10 cellular contexts compared by ENCODE assay signal in genomic region chr3:9172851-9173320, GRCh38.
DNase-seq lines count a peak whose midpoint lies in the region; ATAC-seq, FAIRE-seq and TF ChIP-seq lines count a peak whose summit lies in the region.
"Had no signal": no experiment of that assay in that cellular context is flagged by ENCODE, and none has a peak within 500 bp of the region (broad histone marks: within the 10 kb centered on the region; RNA-seq: fewer than 3 reads in every experiment).

No MANE protein-coding gene starts in this region.

- no peak overlapping the region for H3K4me2 ChIP-seq in SK-N-SH

- DNase-seq in cardiac septum (ENCODE audit: low spot score) (peak; percentile 68), Right ventricle myocardium inferior (ENCODE audit: missing footprints) (no peak), SK-N-SH (peak; percentile 68), frontal cortex (ENCODE audit: low spot score in 2 of 2) (peak; percentile 15 to 31), coronary artery (ENCODE audit: low spot score) (no peak), GM13976 (ENCODE audit: low spot score) (no peak)
- DNase-seq in stimulated activated CD4-positive, alpha-beta T cell treated with anti-CD3 and anti-CD28 coated beads, Interleukin-2, amount 100 ng/mL, for 24 hours: no peak
- DNase-seq: foreskin melanocyte, T-cell had no signal

- no peaks in the 10 kb centered on the region for H4K20me1 ChIP-seq in SK-N-SH (ENCODE audit: insufficient read depth)

- no peak overlapping the region for H3K4me3 ChIP-seq in SK-N-SH (ENCODE audit: low read depth in 2 of 2, low read length in 1 of 2)
- no peak overlapping the region for H3K4me3 ChIP-seq in coronary artery

- H3K27me3 ChIP-seq in SK-N-SH (ENCODE audit: insufficient read depth): no peaks in the 10 kb centered on the region

- intact Hi-C loops in cardiac septum (cut with DNase I): no loop called here
- intact Hi-C loops in Right ventricle myocardium inferior (cut with DNase I): no loop called here

- no peak for ATAC-seq in Right ventricle myocardium inferior
- ATAC-seq: T-cell had no signal

- H3F3A ChIP-seq in SK-N-SH (replicated peaks; ENCODE audit: insufficient read depth): no peaks in the 10 kb centered on the region

- H3K27ac ChIP-seq in SK-N-SH (ENCODE audit: low read depth in 2 of 2, low read length in 1 of 2) (no peak overlapping the region; a peak in 1 of 4 replicates), temporal lobe (ENCODE audit: low read depth, low read length) (peak overlapping the region; percentile 11), coronary artery (no peak overlapping the region)

- no peak for TF ChIP-seq EP300 in SK-N-SH (IDR thresholded peaks at IDR 0.05; ENCODE audit: borderline replicate concordance in 1 of 2, low read depth in 1 of 2, low read length in 1 of 2)

- H3K79me2 ChIP-seq in SK-N-SH (ENCODE audit: insufficient read depth): no peaks in the 10 kb centered on the region

- H3K9me2 ChIP-seq in SK-N-SH: no peaks in the 10 kb centered on the region

- POLR2A ChIA-PET in SK-N-SH (lab: Yijun Ruan, JAX): no interaction called here

- WGBS in SK-N-SH (ENCODE audit: low lambda C conversion rate): 64% methylated on average over 11 of the region's 11 CpGs

- CTCF ChIA-PET in SK-N-SH (lab: Yijun Ruan, JAX): interaction anchor here (1.3 to 1.6 kb wide), 3 partner anchors 16 to 22 kb away, joined by 3 to 4 read pairs (median 4); no protein-coding TSS in a partner anchor

- in situ Hi-C loops in GM13976 (cut with MboI; ENCODE audit: low sequenced_read_pairs, unreplicated experiment): no loop called here

- no peaks in the 10 kb centered on the region for H3K36me3 ChIP-seq in SK-N-SH (replicated peaks in 1 of 2; ENCODE audit: control insufficient read depth in 1 of 2, insufficient read depth in 2 of 2, low read length in 1 of 2)

- H3K4me1 ChIP-seq in SK-N-SH (ENCODE audit: control insufficient read depth in 1 of 2, insufficient read depth in 2 of 2, low read depth in 1 of 2, low read length in 1 of 2): peaks cover 0 to 23% of the 10 kb centered on the region in 2 experiments; a peak in 2 of 4 replicates

- no peaks in the 10 kb centered on the region for H3K9me3 ChIP-seq in SK-N-SH

- H3K9ac ChIP-seq in SK-N-SH: no peak overlapping the region

- TF ChIP-seq RAD21 in SK-N-SH (IDR thresholded peaks at IDR 0.05; ENCODE audit: low read length): peak; percentile 23; the same call in 1 of the 2 replicates

- TF ChIP-seq CTCF in SK-N-SH (IDR thresholded peaks at IDR 0.05) (no peak), coronary artery (IDR thresholded peaks at IDR 0.05) (no peak), GM13976 (IDR thresholded peaks at IDR 0.05; ENCODE audit: borderline replicate concordance, control extremely low read depth, extremely low read depth, insufficient read depth, missing control alignments) (no peak)

- FAIRE-seq in frontal cortex (lab: Jason Lieb, UNC): no peak

- no peak overlapping the region for H2AFZ ChIP-seq in SK-N-SH (ENCODE audit: low read depth)

TF ChIP-seq in SK-N-SH, 30 proteins besides CTCF, POLR2A, EP300 and RAD21:
- TF ChIP-seq GABPA (IDR thresholded peaks at IDR 0.05; ENCODE audit: low read depth) (no peak), RXRA (IDR thresholded peaks at IDR 0.05; ENCODE audit: borderline replicate concordance, low read depth) (no peak), MEF2A (IDR thresholded peaks at IDR 0.05; ENCODE audit: borderline replicate concordance, low read depth) (no peak), JUND (IDR thresholded peaks at IDR 0.05) (no peak), USF2 (IDR thresholded peaks at IDR 0.05; ENCODE audit: borderline replicate concordance, low read depth, low read length) (no peak), GATA2 (CRISPR knock-in tag; IDR thresholded peaks at IDR 0.05) (no peak), FOSL2 (IDR thresholded peaks at IDR 0.05; ENCODE audit: borderline replicate concordance, low read depth) (no peak), TAF1 (IDR thresholded peaks at IDR 0.05; ENCODE audit: borderline replicate concordance, low read depth, low read length) (no peak), MAX (IDR thresholded peaks at IDR 0.05; ENCODE audit: low read depth) (no peak), TEAD4 (IDR thresholded peaks at IDR 0.05; ENCODE audit: borderline replicate concordance, insufficient read depth) (no peak), CHD2 (IDR thresholded peaks at IDR 0.05; ENCODE audit: low read length, partially characterized antibody) (no peak), TCF12 (IDR thresholded peaks at IDR 0.05) (no peak), MXI1 (IDR thresholded peaks at IDR 0.05; ENCODE audit: low read depth, low read length) (no peak), YY1 (IDR thresholded peaks at IDR 0.05; ENCODE audit: low read depth) (no peak), IRF3 (IDR thresholded peaks at IDR 0.05; ENCODE audit: low read depth, low read length) (no peak)
- TF ChIP-seq, protein P1, sequence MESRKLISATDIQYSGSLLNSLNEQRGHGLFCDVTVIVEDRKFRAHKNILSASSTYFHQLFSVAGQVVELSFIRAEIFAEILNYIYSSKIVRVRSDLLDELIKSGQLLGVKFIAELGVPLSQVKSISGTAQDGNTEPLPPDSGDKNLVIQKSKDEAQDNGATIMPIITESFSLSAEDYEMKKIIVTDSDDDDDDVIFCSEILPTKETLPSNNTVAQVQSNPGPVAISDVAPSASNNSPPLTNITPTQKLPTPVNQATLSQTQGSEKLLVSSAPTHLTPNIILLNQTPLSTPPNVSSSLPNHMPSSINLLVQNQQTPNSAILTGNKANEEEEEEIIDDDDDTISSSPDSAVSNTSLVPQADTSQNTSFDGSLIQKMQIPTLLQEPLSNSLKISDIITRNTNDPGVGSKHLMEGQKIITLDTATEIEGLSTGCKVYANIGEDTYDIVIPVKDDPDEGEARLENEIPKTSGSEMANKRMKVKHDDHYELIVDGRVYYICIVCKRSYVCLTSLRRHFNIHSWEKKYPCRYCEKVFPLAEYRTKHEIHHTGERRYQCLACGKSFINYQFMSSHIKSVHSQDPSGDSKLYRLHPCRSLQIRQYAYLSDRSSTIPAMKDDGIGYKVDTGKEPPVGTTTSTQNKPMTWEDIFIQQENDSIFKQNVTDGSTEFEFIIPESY (IDR thresholded peaks at IDR 0.05; ENCODE audit: borderline replicate concordance, low read depth): no peak

Comparison
In these comparisons a context has a peak if more than half of its experiments do, and no peak if none do; other contexts are left out.
1. DNase-seq: peak in cardiac septum (single experiment), SK-N-SH (single experiment) and frontal cortex (2 of 2); none in Right ventricle myocardium inferior (single experiment), coronary artery (single experiment), stimulated activated CD4-positive, alpha-beta T cell treated with anti-CD3 and anti-CD28 coated beads, Interleukin-2, amount 100 ng/mL, for 24 hours (0 of 2) and GM13976 (single experiment).